Comparison of ENCODE assay signal across 24 cellular contexts in genomic region chr7:128177768-128178550, GRCh38.
"Had no signal": no experiment of that assay in that cellular context is flagged by ENCODE, and none has a peak within 500 bp of the region (broad histone marks: within the 10 kb centered on the region; RNA-seq: fewer than 3 reads in every experiment).

No MANE protein-coding gene starts in this region.

- ATAC-seq: activated CD4-positive, alpha-beta T cell treated with anti-CD3 and anti-CD28 coated beads for 36 hours; lower lobe of right lung; natural killer cell treated with Interleukin-12 subunit alpha and Interleukin-12 subunit beta and Interleukin-15 and Interleukin-18, amount 100 ng/mL, for 72 hours had no signal

- H3K36me3 Mint-ChIP-seq: activated CD4-positive, alpha-beta memory T cell treated with anti-CD3 and anti-CD28 coated beads for 36 hours; brain; mesothelial cell of epicardium; natural killer cell treated with Interleukin-12 subunit alpha and Interleukin-12 subunit beta and Interleukin-15 and Interleukin-18, amount 100 ng/mL, for 72 hours; stimulated activated naive B cell treated with anti-CD40 and anti-IgM and Interleukin-4, amounts not matched to agents 10 μg/mL and 1 μg/mL and 100 μg/mL, for 72 hours had no signal

- H3K27ac Mint-ChIP-seq: activated CD4-positive, alpha-beta memory T cell treated with anti-CD3 and anti-CD28 coated beads for 36 hours; activated CD4-positive, alpha-beta T cell treated with anti-CD3 and anti-CD28 coated beads for 36 hours; activated T-helper 1 cell treated with anti-CD3 and anti-CD28 coated beads, Interleukin-12 subunit alpha, Interleukin-12 subunit beta, Interleukin-2, Interleukin-4 antibody, amounts not matched to agents 30 ng/mL and 10 ng/mL and 1 ng/mL, durations not matched to agents 14 hours and 24 hours and 36 hours; brain; mesothelial cell of epicardium; natural killer cell treated with Interleukin-12 subunit alpha and Interleukin-12 subunit beta and Interleukin-15 and Interleukin-18, amount 100 ng/mL, for 72 hours; stimulated activated naive B cell treated with anti-CD40 and anti-IgM and Interleukin-4, amounts not matched to agents 10 μg/mL and 1 μg/mL and 100 μg/mL, for 72 hours had no signal

- H3K4me3 ChIP-seq: dorsolateral prefrontal cortex, lower lobe of right lung, sigmoid colon, thoracic aorta, upper lobe of left lung had no signal

- H3K9me3 ChIP-seq: lower lobe of right lung, sigmoid colon, thoracic aorta, upper lobe of left lung had no signal

- H3K4me1 Mint-ChIP-seq: activated CD4-positive, alpha-beta T cell treated with anti-CD3 and anti-CD28 coated beads for 36 hours; brain; mesothelial cell of epicardium had no signal

- DNase-seq: activated CD4-positive, alpha-beta memory T cell treated with anti-CD3 and anti-CD28 coated beads for 36 hours; activated CD4-positive, alpha-beta T cell treated with anti-CD3 and anti-CD28 coated beads for 36 hours; activated naive CD4-positive, alpha-beta T cell treated with Interleukin-2 at 50 U/mL for 16 hours; activated T-cell treated with anti-CD3 and anti-CD28 coated beads for 4 hours; anterior cingulate cortex; caudate nucleus; foreskin fibroblast; hypothalamus; lower lobe of right lung; nucleus accumbens; sigmoid colon; stimulated activated CD4-positive, alpha-beta T cell treated with anti-CD3 and anti-CD28 coated beads, Interleukin-4, amount 100 ng/mL, for 24 hours; upper lobe of left lung had no signal

- H3K4me3 Mint-ChIP-seq: activated CD4-positive, alpha-beta memory T cell treated with anti-CD3 and anti-CD28 coated beads for 36 hours; activated CD4-positive, alpha-beta T cell treated with anti-CD3 and anti-CD28 coated beads for 36 hours; activated T-helper 1 cell treated with anti-CD3 and anti-CD28 coated beads, Interleukin-12 subunit alpha, Interleukin-12 subunit beta, Interleukin-2, Interleukin-4 antibody, amounts not matched to agents 30 ng/mL and 10 ng/mL and 1 ng/mL, durations not matched to agents 14 hours and 24 hours and 36 hours; brain; mesothelial cell of epicardium; natural killer cell treated with Interleukin-12 subunit alpha and Interleukin-12 subunit beta and Interleukin-15 and Interleukin-18, amount 100 ng/mL, for 72 hours had no signal

- H3K4me1 ChIP-seq: lower lobe of right lung, sigmoid colon, upper lobe of left lung had no signal

- FAIRE-seq: colon, keratinocyte, TTC549 had no signal

- H3K27ac ChIP-seq: epithelial cell of prostate, lower lobe of right lung, sigmoid colon, thoracic aorta, upper lobe of left lung had no signal

- H3K27me3 ChIP-seq: dorsolateral prefrontal cortex, upper lobe of left lung had no signal

- H3K36me3 ChIP-seq: lower lobe of right lung, sigmoid colon, thoracic aorta, upper lobe of left lung had no signal

- H3K9me3 Mint-ChIP-seq: activated CD4-positive, alpha-beta memory T cell treated with anti-CD3 and anti-CD28 coated beads for 36 hours; activated T-helper 1 cell treated with anti-CD3 and anti-CD28 coated beads, Interleukin-12 subunit alpha, Interleukin-12 subunit beta, Interleukin-2, Interleukin-4 antibody, amounts not matched to agents 30 ng/mL and 10 ng/mL and 1 ng/mL, durations not matched to agents 14 hours and 24 hours and 36 hours; mesothelial cell of epicardium; natural killer cell treated with Interleukin-12 subunit alpha and Interleukin-12 subunit beta and Interleukin-15 and Interleukin-18, amount 100 ng/mL, for 72 hours had no signal
